ENCODE assay signal across 1 cellular context in the genomic region with DNA sequence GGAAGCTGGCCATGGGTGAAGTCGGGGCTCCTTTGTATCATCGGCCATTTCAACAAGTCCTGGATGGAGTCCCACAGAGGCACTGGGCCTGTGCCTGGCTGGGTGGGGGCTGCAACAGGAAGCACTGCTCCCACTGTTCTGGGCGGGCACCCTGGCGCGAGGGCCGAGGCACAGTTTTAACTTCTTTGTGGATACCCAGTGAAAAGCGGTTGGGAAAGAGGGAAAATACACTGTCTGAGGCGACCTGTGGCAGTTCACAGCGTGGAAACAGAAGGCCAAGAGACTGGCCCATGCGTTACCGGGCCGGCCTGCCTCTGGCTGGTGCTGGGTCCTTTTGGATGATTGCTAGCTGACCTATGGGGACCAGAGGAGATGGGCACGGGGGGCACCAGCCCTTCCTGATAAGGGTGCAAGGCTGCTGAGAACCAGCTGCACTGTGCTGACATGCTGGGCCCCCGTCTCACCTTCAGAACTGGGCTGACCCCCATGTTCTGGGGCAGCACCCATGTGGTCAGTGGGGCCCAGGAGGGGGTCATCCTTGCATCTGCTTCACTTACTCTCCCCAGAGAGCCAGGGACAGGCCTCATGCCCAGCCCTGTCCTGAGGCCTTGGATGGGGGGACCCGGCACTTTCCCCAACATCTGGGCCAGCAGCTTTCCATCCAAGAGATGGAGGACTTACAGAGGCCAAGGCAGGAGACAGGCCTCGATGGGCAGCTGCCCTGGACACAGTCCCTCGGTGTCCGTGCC.
TF ChIP-seq lines count a peak whose summit lies in the region.

No MANE protein-coding gene starts in this region.

TF ChIP-seq in WTC11, 78 proteins besides CTCF, POLR2A, EP300 and RAD21:
- no peak for TF ChIP-seq ATF1 (CRISPR knock-in tag; IDR thresholded peaks at IDR 0.05)
- TF ChIP-seq, protein P1, sequence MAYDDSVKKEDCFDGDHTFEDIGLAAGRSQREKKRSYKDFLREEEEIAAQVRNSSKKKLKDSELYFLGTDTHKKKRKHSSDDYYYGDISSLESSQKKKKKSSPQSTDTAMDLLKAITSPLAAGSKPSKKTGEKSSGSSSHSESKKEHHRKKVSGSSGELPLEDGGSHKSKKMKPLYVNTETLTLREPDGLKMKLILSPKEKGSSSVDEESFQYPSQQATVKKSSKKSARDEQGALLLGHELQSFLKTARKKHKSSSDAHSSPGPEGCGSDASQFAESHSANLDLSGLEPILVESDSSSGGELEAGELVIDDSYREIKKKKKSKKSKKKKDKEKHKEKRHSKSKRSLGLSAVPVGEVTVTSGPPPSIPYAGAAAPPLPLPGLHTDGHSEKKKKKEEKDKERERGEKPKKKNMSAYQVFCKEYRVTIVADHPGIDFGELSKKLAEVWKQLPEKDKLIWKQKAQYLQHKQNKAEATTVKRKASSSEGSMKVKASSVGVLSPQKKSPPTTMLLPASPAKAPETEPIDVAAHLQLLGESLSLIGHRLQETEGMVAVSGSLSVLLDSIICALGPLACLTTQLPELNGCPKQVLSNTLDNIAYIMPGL (CRISPR knock-in tag; IDR thresholded peaks at IDR 0.05), result no peak
